ENCODE assay signal across 8 cellular contexts in genomic region chr19:30228113-30228725, GRCh38.
DNase-seq lines count a peak whose midpoint lies in the region; ATAC-seq, FAIRE-seq and TF ChIP-seq lines count a peak whose summit lies in the region.

No MANE protein-coding gene starts in this region.

- no peak for TF ChIP-seq POLR2A in esophagus squamous epithelium (IDR thresholded peaks at IDR 0.05)
- TF ChIP-seq POLR2A in uterus (IDR thresholded peaks at IDR 0.05), result no peak

- WGBS in esophagus squamous epithelium, 2 donors, result 1 to 3% methylated on average over 28 to 34 of the region's 43 CpGs
- 1 to 2% methylated on average over 35 to 43 of the region's 43 CpGs for WGBS in pancreas, 2 donors

- DNase-seq in CD4-positive, alpha-beta memory T cell, result no peak
- DNase-seq in NCI-H526 treated with DMSO at 0.1 percent for 48 hours (lab: John Stamatoyannopoulos, UW), result peak; percentile 22
- DNase-seq in esophagus squamous epithelium (lab: John Stamatoyannopoulos, UW), result no peak
- DNase-seq in pancreas, result peak in 1 of 6 donors; percentile 42
- DNase-seq in OCI-M1 (lab: John Stamatoyannopoulos, UW), result no peak
- DNase-seq in uterus, result no peak

- POLR2A ChIA-PET in CD4-positive, alpha-beta memory T cell (lab: Charles Lee; ENCODE audit: partially characterized antibody), result no interaction called here

- H3K27ac ChIP-seq in CD4-positive, alpha-beta memory T cell (ENCODE audit: low read depth, low read length), result no peak overlapping the region
- peak overlapping the region; percentile 69 to 92 (median 78) for H3K27ac ChIP-seq in esophagus squamous epithelium
- H3K27ac ChIP-seq in pancreas, result no peak overlapping the region
- H3K27ac ChIP-seq in uterus, result no peak overlapping the region

- H3K9me3 Mint-ChIP-seq in CD4-positive, alpha-beta memory T cell, result peaks cover 0 to 4% (median 0%) of the 10 kb centered on the region in 8 donors
- H3K9me3 Mint-ChIP-seq in activated T-helper 17 cell treated with anti-CD3 and anti-CD28 coated beads, Interleukin-2, amount 50 U/mL, for 72 hours, result no peaks in the 10 kb centered on the region

- H3K27me3 Mint-ChIP-seq in CD4-positive, alpha-beta memory T cell, result peaks cover 53 to 57% of the 10 kb centered on the region in 2 donors
- H3K27me3 Mint-ChIP-seq in activated T-helper 17 cell treated with anti-CD3 and anti-CD28 coated beads, Interleukin-2, amount 50 U/mL, for 72 hours, result peaks cover 62% of the 10 kb centered on the region

- H3K9me3 ChIP-seq in CD4-positive, alpha-beta memory T cell (ENCODE audit: control insufficient read depth in 1 of 2, low read length in 2 of 2), result no peaks in the 10 kb centered on the region
- H3K9me3 ChIP-seq in esophagus squamous epithelium, result no peaks in the 10 kb centered on the region
- no peaks in the 10 kb centered on the region for H3K9me3 ChIP-seq in pancreas
- no peaks in the 10 kb centered on the region for H3K9me3 ChIP-seq in uterus

- no peaks in the 10 kb centered on the region for H3K36me3 ChIP-seq in CD4-positive, alpha-beta memory T cell (ENCODE audit: insufficient read depth, low read length)
- no peaks in the 10 kb centered on the region for H3K36me3 ChIP-seq in esophagus squamous epithelium
- H3K36me3 ChIP-seq in pancreas, result no peaks in the 10 kb centered on the region
- H3K36me3 ChIP-seq in uterus, result no peaks in the 10 kb centered on the region

- H3K27me3 ChIP-seq in CD4-positive, alpha-beta memory T cell (ENCODE audit: insufficient read depth, low read length), result peaks cover 10% of the 10 kb centered on the region
- peaks cover 0 to 97% (median 8%) of the 10 kb centered on the region in 4 donors for H3K27me3 ChIP-seq in esophagus squamous epithelium
- H3K27me3 ChIP-seq in pancreas, result peaks cover 0 to 14% (median 0%) of the 10 kb centered on the region in 4 donors
- peaks cover 12 to 34% of the 10 kb centered on the region in 2 donors for H3K27me3 ChIP-seq in uterus

- intact Hi-C loops in CD4-positive, alpha-beta memory T cell (cut with micrococcal nuclease), result no loop called here
- intact Hi-C loops in esophagus squamous epithelium (cut with DNase I), result loop anchor here (10.0 kb wide), 1 partner anchor 427 kb away; no protein-coding TSS in a partner anchor
- intact Hi-C loops in pancreas (cut with DNase I), result no loop called here
- intact Hi-C loops in uterus (cut with DNase I; ENCODE audit: low total_unique reads), result no loop called here

- TF ChIP-seq CTCF in esophagus squamous epithelium (IDR thresholded peaks at IDR 0.05) (no peak), pancreas (IDR thresholded peaks at IDR 0.05) (no peak), uterus (IDR thresholded peaks at IDR 0.05) (no peak)

- H3K27ac Mint-ChIP-seq in CD4-positive, alpha-beta memory T cell, result no peak overlapping the region
- H3K27ac Mint-ChIP-seq in activated T-helper 17 cell treated with anti-CD3 and anti-CD28 coated beads, Interleukin-2, amount 50 U/mL, for 72 hours, result no peak overlapping the region

- CTCF ChIA-PET in CD4-positive, alpha-beta memory T cell (lab: Charles Lee; ENCODE audit: partially characterized antibody), result no interaction called here

- no peaks in the 10 kb centered on the region for H3K36me3 Mint-ChIP-seq in CD4-positive, alpha-beta memory T cell
- peaks cover 13% of the 10 kb centered on the region for H3K36me3 Mint-ChIP-seq in activated T-helper 17 cell treated with anti-CD3 and anti-CD28 coated beads, Interleukin-2, amount 50 U/mL, for 72 hours (ENCODE audit: low read depth)

- no peak overlapping the region for H3K4me3 ChIP-seq in CD4-positive, alpha-beta memory T cell (ENCODE audit: low read length in 2 of 2)
- H3K4me3 ChIP-seq in esophagus squamous epithelium, result peak overlapping the region; percentile 46 to 87 (median 58)
- peak overlapping the region in 3 of 4 donors; percentile 30 to 64 (median 45) for H3K4me3 ChIP-seq in pancreas
- peak overlapping the region in 1 of 2 donors; percentile 41 for H3K4me3 ChIP-seq in uterus

- no peak for ATAC-seq in pancreas
- no peak for ATAC-seq in HG03442 (IDR thresholded peaks at IDR 0.05; ENCODE audit: unreplicated experiment)
- no peak for ATAC-seq in activated T-helper 17 cell treated with anti-CD3 and anti-CD28 coated beads, Interleukin-2, amount 50 U/mL, for 72 hours (replicated peaks)

- no peak for FAIRE-seq in pancreas (lab: Jason Lieb, UNC)

- H3K4me1 ChIP-seq in CD4-positive, alpha-beta memory T cell (ENCODE audit: insufficient read depth, low read length), result peaks cover 14% of the 10 kb centered on the region
- H3K4me1 ChIP-seq in esophagus squamous epithelium, result peaks cover 14 to 61% (median 16%) of the 10 kb centered on the region in 3 donors
- peaks cover 7 to 21% (median 11%) of the 10 kb centered on the region in 3 donors for H3K4me1 ChIP-seq in pancreas
- peaks cover 0 to 26% of the 10 kb centered on the region in 2 donors for H3K4me1 ChIP-seq in uterus

- peaks cover 19 to 37% (median 29%) of the 10 kb centered on the region in 4 donors for H3K4me1 Mint-ChIP-seq in CD4-positive, alpha-beta memory T cell
- peaks cover 13% of the 10 kb centered on the region for H3K4me1 Mint-ChIP-seq in activated T-helper 17 cell treated with anti-CD3 and anti-CD28 coated beads, Interleukin-2, amount 50 U/mL, for 72 hours

- peak overlapping the region; percentile 29 to 73 (median 63) for H3K4me3 Mint-ChIP-seq in CD4-positive, alpha-beta memory T cell
- H3K4me3 Mint-ChIP-seq in activated T-helper 17 cell treated with anti-CD3 and anti-CD28 coated beads, Interleukin-2, amount 50 U/mL, for 72 hours, result no peak overlapping the region

Comparison
In these comparisons a context has a peak if more than half of its experiments do, and no peak if none do; other contexts are left out.
1. H3K27ac ChIP-seq: peak in esophagus squamous epithelium (4 of 4); none in CD4-positive, alpha-beta memory T cell (single experiment), pancreas (0 of 4) and uterus (0 of 2).
2. H3K4me3 ChIP-seq: peak in esophagus squamous epithelium (4 of 4) and pancreas (3 of 4); none in CD4-positive, alpha-beta memory T cell (0 of 2).